Comparison of ENCODE assay signal across 8 cellular contexts in genomic region chr11:69295995-69296889, GRCh38. TPM values are rescaled to one million over a fixed set of nuclear protein-coding genes. Genes with fewer than 3 reads are reported as not detected.
DNase-seq lines count a peak whose midpoint lies in the region; ATAC-seq and TF ChIP-seq lines count a peak whose summit lies in the region.

No MANE protein-coding gene starts in this region.

- TF ChIP-seq CTCF in SK-N-SH (IDR thresholded peaks at IDR 0.05) (no peak), heart left ventricle (IDR thresholded peaks at IDR 0.05) (no peak)

- H3K4me3 Mint-ChIP-seq in T-cell = peak overlapping the region in 2 of 3 donors; percentile 60 to 78
- H3K4me3 Mint-ChIP-seq in stimulated activated naive B cell treated with anti-CD40 and anti-IgM and Interleukin-4, amounts not matched to agents 10 μg/mL and 1 μg/mL and 100 μg/mL, for 72 hours = peak overlapping the region; percentile 18 to 20

- H3K27ac Mint-ChIP-seq in T-cell = no peak overlapping the region
- peak overlapping the region; percentile 97 for H3K27ac Mint-ChIP-seq in stimulated activated naive B cell treated with anti-CD40 and anti-IgM and Interleukin-4, amounts not matched to agents 10 μg/mL and 1 μg/mL and 100 μg/mL, for 72 hours

- no peaks in the 10 kb centered on the region for H3K9me2 ChIP-seq in SK-N-SH

- H3K27me3 Mint-ChIP-seq in T-cell = no peaks in the 10 kb centered on the region
- no peaks in the 10 kb centered on the region for H3K27me3 Mint-ChIP-seq in stimulated activated naive B cell treated with anti-CD40 and anti-IgM and Interleukin-4, amounts not matched to agents 10 μg/mL and 1 μg/mL and 100 μg/mL, for 72 hours

- no peaks in the 10 kb centered on the region for H4K20me1 ChIP-seq in SK-N-SH (ENCODE audit: insufficient read depth)

- POLR2A ChIA-PET in SK-N-SH (lab: Yijun Ruan, JAX) = no interaction called here
- POLR2A ChIA-PET in T-cell (lab: Charles Lee) = interaction anchor here in 1 of 2 donors (0.6 kb wide), 1 partner anchor 884 kb away, joined by 3 read pairs; no protein-coding TSS in a partner anchor

- H3K4me1 ChIP-seq in SK-N-SH (ENCODE audit: control insufficient read depth in 1 of 2, insufficient read depth in 2 of 2, low read depth in 1 of 2, low read length in 1 of 2) (peaks cover 16 to 47% of the 10 kb centered on the region in 2 experiments; a peak in 3 of 4 replicates), heart left ventricle (peaks cover 15 to 81% (median 40%) of the 10 kb centered on the region in 12 donors)

- no peak for TF ChIP-seq POLR2A in heart left ventricle (IDR thresholded peaks at IDR 0.05)

- no peak overlapping the region for H2AFZ ChIP-seq in SK-N-SH (ENCODE audit: low read depth)

- H3K79me2 ChIP-seq in SK-N-SH (ENCODE audit: insufficient read depth) = peaks cover 14% of the 10 kb centered on the region; the same call in 1 of the 2 replicates

- no peaks in the 10 kb centered on the region for H3K9me3 Mint-ChIP-seq in T-cell
- H3K9me3 Mint-ChIP-seq in stimulated activated naive B cell treated with anti-CD40 and anti-IgM and Interleukin-4, amounts not matched to agents 10 μg/mL and 1 μg/mL and 100 μg/mL, for 72 hours = peaks cover 0 to 9% of the 10 kb centered on the region in 2 donors

- H3K36me3 ChIP-seq in SK-N-SH (replicated peaks in 1 of 2; ENCODE audit: control insufficient read depth in 1 of 2, insufficient read depth in 2 of 2, low read length in 1 of 2) (no peaks in the 10 kb centered on the region), heart left ventricle (no peaks in the 10 kb centered on the region)

- peak overlapping the region; percentile 62; the same call in 1 of the 2 replicates for H3K4me2 ChIP-seq in SK-N-SH

- H3F3A ChIP-seq in SK-N-SH (replicated peaks; ENCODE audit: insufficient read depth) = peaks cover 40% of the 10 kb centered on the region

- 91% methylated on average over 15 of the region's 18 CpGs for WGBS in SK-N-SH (ENCODE audit: low lambda C conversion rate)
- WGBS in heart left ventricle, 4 donors = 90 to 94% (median 91%) methylated on average over 18 of the region's 18 CpGs

- H3K4me3 ChIP-seq in SK-N-SH (ENCODE audit: low read depth in 2 of 2, low read length in 1 of 2) (no peak overlapping the region), heart left ventricle (peak overlapping the region in 1 of 12 donors; percentile 43)

- no peaks in the 10 kb centered on the region for H3K36me3 Mint-ChIP-seq in T-cell
- peaks cover 0 to 2% of the 10 kb centered on the region in 2 donors for H3K36me3 Mint-ChIP-seq in stimulated activated naive B cell treated with anti-CD40 and anti-IgM and Interleukin-4, amounts not matched to agents 10 μg/mL and 1 μg/mL and 100 μg/mL, for 72 hours

- H3K9me3 ChIP-seq in SK-N-SH = no peaks in the 10 kb centered on the region
- H3K9me3 ChIP-seq in heart left ventricle = peaks cover 0 to 5% (median 0%) of the 10 kb centered on the region in 12 donors

- H3K27ac ChIP-seq in SK-N-SH (ENCODE audit: low read depth in 2 of 2, low read length in 1 of 2) = peak overlapping the region; percentile 84 to 95
- H3K27ac ChIP-seq in heart left ventricle = peak overlapping the region in 11 of 12 donors; percentile 70 to 94 (median 81)

- no peak for TF ChIP-seq EP300 in SK-N-SH (IDR thresholded peaks at IDR 0.05; ENCODE audit: borderline replicate concordance in 1 of 2, low read depth in 1 of 2, low read length in 1 of 2)

- TF ChIP-seq RAD21 in SK-N-SH (IDR thresholded peaks at IDR 0.05; ENCODE audit: low read length) = no peak

- no peak for DNase-seq in SK-N-SH
- DNase-seq in T-cell = no peak
- peak in 2 of 5 donors; percentile 69 to 71 for DNase-seq in heart left ventricle
- no peak for DNase-seq in stimulated activated naive B cell treated with anti-CD40 and anti-IgM and Interleukin-4, amounts not matched to agents 10 μg/mL and 1 μg/mL and 100 μg/mL, for 72 hours
- DNase-seq in NCI-H2081 treated with DMSO at 0.1 percent for 48 hours (lab: John Stamatoyannopoulos, UW) = no peak

- intact Hi-C loops in heart left ventricle (cut with DNase I) = loop anchor here in 8 of 10 donors (1.0 to 10.0 kb wide), 11 partner anchors 119 to 346 kb away; partner anchors contain the start of gene CCND1 (in 1 of the 8)

- H3K9ac ChIP-seq in SK-N-SH = peak overlapping the region; percentile 42; the same call in 1 of the 2 replicates

- ATAC-seq in SK-N-SH treated with all-trans-retinoic acid at 6 μM for 48 hours (no peak), T-cell (replicated peaks in 1 of 4) (no peak), heart left ventricle (peak in 2 of 4 donors; percentile 37 to 43), GM21526 (IDR thresholded peaks at IDR 0.05; ENCODE audit: low FRiP score, unreplicated experiment) (no peak), HG03378 (IDR thresholded peaks at IDR 0.05; ENCODE audit: unreplicated experiment) (no peak)
- ATAC-seq in stimulated activated naive B cell treated with anti-CD40 and anti-IgM and Interleukin-4, amounts not matched to agents 10 μg/mL and 1 μg/mL and 100 μg/mL, for 72 hours (replicated peaks) = no peak

- H3K4me1 Mint-ChIP-seq in T-cell = peaks cover 51 to 67% (median 54%) of the 10 kb centered on the region in 3 donors
- peaks cover 68 to 86% of the 10 kb centered on the region in 2 donors for H3K4me1 Mint-ChIP-seq in stimulated activated naive B cell treated with anti-CD40 and anti-IgM and Interleukin-4, amounts not matched to agents 10 μg/mL and 1 μg/mL and 100 μg/mL, for 72 hours

- CTCF ChIA-PET in SK-N-SH (lab: Yijun Ruan, JAX) (interaction anchor here (1.1 to 2.5 kb wide), 3 partner anchors 195 to 348 kb away, joined by 4 to 13 read pairs (median 5); no protein-coding TSS in a partner anchor), T-cell (lab: Charles Lee) (interaction anchor here (0.6 to 1.2 kb wide), 5 partner anchors 16 to 1445 kb away, joined by 3 to 6 read pairs (median 3); no protein-coding TSS in a partner anchor)

- no peaks in the 10 kb centered on the region for H3K27me3 ChIP-seq in SK-N-SH (ENCODE audit: insufficient read depth)
- H3K27me3 ChIP-seq in heart left ventricle = no peaks in the 10 kb centered on the region

TF ChIP-seq in SK-N-SH, 30 proteins besides CTCF, POLR2A, EP300 and RAD21 (continues in another document):
- TF ChIP-seq NRF1 (IDR thresholded peaks at IDR 0.05; ENCODE audit: low read depth, low read length) = no peak
- no peak for TF ChIP-seq RCOR1 (IDR thresholded peaks at IDR 0.05; ENCODE audit: low read length)
- TF ChIP-seq EZH2phosphoT487 (IDR thresholded peaks at IDR 0.05; ENCODE audit: borderline replicate concordance, low read depth) = no peak
- no peak for TF ChIP-seq POLR2AphosphoS5 (IDR thresholded peaks at IDR 0.05; ENCODE audit: low read depth, low read length)
- TF ChIP-seq IRF3 (IDR thresholded peaks at IDR 0.05; ENCODE audit: low read depth, low read length) = no peak
- TF ChIP-seq MAX (IDR thresholded peaks at IDR 0.05; ENCODE audit: low read depth) = no peak

TF ChIP-seq in SK-N-SH treated with all-trans-retinoic acid at 6 μM for 48 hours, 23 proteins besides CTCF, POLR2A, EP300 and RAD21 (continues in another document):
- no peak for TF ChIP-seq TOX (CRISPR knock-in tag; IDR thresholded peaks at IDR 0.05; ENCODE audit: borderline replicate concordance)
- no peak for TF ChIP-seq GLIS3 (CRISPR knock-in tag; IDR thresholded peaks at IDR 0.05)
- no peak for TF ChIP-seq TCF4 (CRISPR knock-in tag; IDR thresholded peaks at IDR 0.05; ENCODE audit: borderline replicate concordance)
- TF ChIP-seq ZC3H10 (CRISPR knock-in tag; IDR thresholded peaks at IDR 0.05) = no peak
- TF ChIP-seq BACH2 (CRISPR knock-in tag; IDR thresholded peaks at IDR 0.05; ENCODE audit: borderline replicate concordance) = no peak
- TF ChIP-seq RARB (CRISPR knock-in tag; IDR thresholded peaks at IDR 0.05) = no peak
- TF ChIP-seq TSHZ2 (CRISPR knock-in tag; IDR thresholded peaks at IDR 0.05) = no peak
- TF ChIP-seq SNAI2 (CRISPR knock-in tag; IDR thresholded peaks at IDR 0.05) = no peak
- TF ChIP-seq ZFP3 (CRISPR knock-in tag; IDR thresholded peaks at IDR 0.05) = no peak
- no peak for TF ChIP-seq ARNTL (CRISPR knock-in tag; IDR thresholded peaks at IDR 0.05; ENCODE audit: borderline replicate concordance, low read depth)
- TF ChIP-seq PPARA (CRISPR knock-in tag; IDR thresholded peaks at IDR 0.05; ENCODE audit: borderline replicate concordance) = no peak

RNA-seq across cellular contexts. Expression of gene MYEOV, which starts 2.3 kb away (rescaled TPM):
- polyA plus RNA-seq in SK-N-SH (2012; rRNA removed) (3.0 and 3.6 TPM in 2 replicates), heart left ventricle (under 1 TPM; 0.08 TPM)
- polyA plus RNA-seq in SK-N-SH (2012; cell fraction: cytosol; rRNA removed) = 1.4 and 1.6 TPM in 2 replicates
- 7.8 and 9.9 TPM in 2 replicates for polyA plus RNA-seq in SK-N-SH (2012; cell fraction: nucleus; rRNA removed)
- total RNA-seq in T-cell (under 1 TPM in 3 of 5 donors, not detected in 2; 0.22 to 0.98 (median 0.50) TPM), heart left ventricle (under 1 TPM in 2 of 9 donors, not detected in 7; 0.37 to 0.88 TPM)
